In the genomic region with DNA sequence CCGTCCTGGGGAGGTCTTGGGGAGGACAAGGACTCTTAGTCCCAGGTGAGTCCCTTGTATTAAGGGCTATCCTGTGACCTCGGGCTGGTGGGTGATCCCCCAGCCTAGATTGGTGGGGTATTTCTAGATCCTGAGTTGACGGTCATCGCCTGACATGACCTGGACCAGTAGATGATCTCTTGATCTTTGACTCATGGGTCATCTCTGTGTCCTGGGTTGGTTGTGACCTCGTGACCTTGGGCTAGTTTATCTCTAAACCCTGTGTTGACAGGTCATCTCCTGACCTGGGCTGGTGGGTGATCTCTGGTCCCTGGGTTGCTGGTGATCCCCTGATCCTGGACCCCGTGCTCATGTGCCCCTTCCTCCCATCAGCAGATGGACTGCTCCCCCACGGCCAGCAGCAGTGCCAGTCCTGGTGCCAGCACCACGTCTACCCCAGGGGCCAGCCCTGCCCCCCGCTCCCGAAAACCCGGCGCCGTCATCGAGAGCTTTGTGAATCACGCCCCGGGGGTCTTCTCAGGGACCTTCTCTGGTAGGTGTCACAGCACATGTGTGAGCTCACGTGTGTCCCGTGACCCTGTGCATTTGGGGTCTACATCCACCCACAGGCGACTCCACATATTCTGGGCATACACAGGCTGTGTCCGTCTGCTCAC, we compare ENCODE assay signal across 9 cellular contexts. TPM values are rescaled to one million over a fixed set of nuclear protein-coding genes. Genes with fewer than 3 reads are reported as not detected.
DNase-seq lines count a peak whose midpoint lies in the region; ATAC-seq and TF ChIP-seq lines count a peak whose summit lies in the region.
"Had no signal": no experiment of that assay in that cellular context is flagged by ENCODE, and none has a peak within 500 bp of the region (broad histone marks: within the 10 kb centered on the region; RNA-seq: fewer than 3 reads in every experiment).

No MANE protein-coding gene starts in this region.

- peaks cover 27% of the 10 kb centered on the region for H3K4me1 Mint-ChIP-seq in T-helper 1 cell treated with Interleukin-12 subunit alpha and Interleukin-12 subunit beta and Interleukin-4 antibody, amounts not matched to agents 30 μg/mL and 1 μg/mL, for 36 hours (ENCODE audit: low read depth)

- DNase-seq in T-helper 1 cell (no peak), lower lobe of right lung (no peak), substantia nigra (lab: John Stamatoyannopoulos, UW) (peak in 1 of 49 donors; percentile 44), UCSD-AML1 (lab: John Stamatoyannopoulos, UW; ENCODE audit: unreplicated experiment) (no peak), dermis blood vessel endothelial cell (no peak), hepatic stellate cell (ENCODE audit: low spot score) (no peak)
- DNase-seq: ACHN had no signal

- no peak for ATAC-seq in lower lobe of right lung

- peaks cover 38% of the 10 kb centered on the region for H3K36me3 Mint-ChIP-seq in T-helper 1 cell treated with Interleukin-12 subunit alpha and Interleukin-12 subunit beta and Interleukin-4 antibody, amounts not matched to agents 30 μg/mL and 1 μg/mL, for 36 hours (ENCODE audit: low read depth)

- H3K27ac ChIP-seq in adipose tissue (ENCODE audit: low read depth, low read length) (peak overlapping the region; percentile 57), lower lobe of right lung (peak overlapping the region; percentile 98), substantia nigra (ENCODE audit: low read depth, low read length, poor library complexity, severe bottlenecking) (peak overlapping the region; percentile 100)

- intact Hi-C loops in lower lobe of right lung (cut with DNase I): no loop called here

- H3K9me3 ChIP-seq in lower lobe of right lung: no peaks in the 10 kb centered on the region

- peak overlapping the region; percentile 25 for H3K4me3 Mint-ChIP-seq in T-helper 1 cell treated with Interleukin-12 subunit alpha and Interleukin-12 subunit beta and Interleukin-4 antibody, amounts not matched to agents 30 μg/mL and 1 μg/mL, for 36 hours

- no peaks in the 10 kb centered on the region for H3K27me3 Mint-ChIP-seq in T-helper 1 cell treated with Interleukin-12 subunit alpha and Interleukin-12 subunit beta and Interleukin-4 antibody, amounts not matched to agents 30 μg/mL and 1 μg/mL, for 36 hours (ENCODE audit: low read depth)

- 85 to 90% (median 87%) methylated on average over 19 to 20 of the region's 20 CpGs for WGBS in adipose tissue, 3 donors

- TF ChIP-seq CTCF in lower lobe of right lung (IDR thresholded peaks at IDR 0.05): no peak

- peak overlapping the region; percentile 77 for H3K4me3 ChIP-seq in lower lobe of right lung

- peaks cover 71% of the 10 kb centered on the region for H3K4me1 ChIP-seq in lower lobe of right lung

- H3K9me3 Mint-ChIP-seq in T-helper 1 cell treated with Interleukin-12 subunit alpha and Interleukin-12 subunit beta and Interleukin-4 antibody, amounts not matched to agents 30 μg/mL and 1 μg/mL, for 36 hours: no peaks in the 10 kb centered on the region

- H3K36me3 ChIP-seq in lower lobe of right lung: peaks cover 56% of the 10 kb centered on the region

- no peaks in the 10 kb centered on the region for H3K27me3 ChIP-seq in lower lobe of right lung (ENCODE audit: low read depth)

- peak overlapping the region; percentile 55 for H3K27ac Mint-ChIP-seq in T-helper 1 cell treated with Interleukin-12 subunit alpha and Interleukin-12 subunit beta and Interleukin-4 antibody, amounts not matched to agents 30 μg/mL and 1 μg/mL, for 36 hours

RNA-seq across cellular contexts. Expression of gene MIDN, which starts 6.3 kb away (rescaled TPM):
- 10 to 100 TPM; 22.8 to 95.5 (median 75.0) TPM for polyA plus RNA-seq in adipose tissue
- total RNA-seq in lower lobe of right lung: 76.3 TPM
- total RNA-seq in dermis blood vessel endothelial cell: 22.1 and 27.9 TPM in 2 replicates

RNA-seq across cellular contexts. Expression of gene ATP5F1D, which starts 13.1 kb away (rescaled TPM):
- 100 to 1,000 TPM; 217 to 303 (median 219) TPM for polyA plus RNA-seq in adipose tissue
- 116 TPM for total RNA-seq in lower lobe of right lung
- total RNA-seq in dermis blood vessel endothelial cell: 19.9 and 31.1 TPM in 2 replicates

RNA-seq across cellular contexts. Expression of gene CIRBP, which starts 14.5 kb away (rescaled TPM):
- polyA plus RNA-seq in adipose tissue: 100 to 1,000 TPM; 346 to 568 (median 388) TPM
- total RNA-seq in lower lobe of right lung (352 TPM), dermis blood vessel endothelial cell (83.1 and 192 TPM in 2 replicates)

RNA-seq across cellular contexts. Expression of gene CBARP, which starts 16.9 kb away (rescaled TPM):
- polyA plus RNA-seq in adipose tissue: 1 to 10 TPM in 2 of 3 donors, under 1 TPM in 1; 0.20 to 4.3 (median 2.0) TPM
- total RNA-seq in lower lobe of right lung (0.41 TPM), dermis blood vessel endothelial cell (2.7 and 2.8 TPM in 2 replicates)

RNA-seq across cellular contexts. Expression of gene FAM174C, which starts 20.7 kb away (rescaled TPM):
- polyA plus RNA-seq in adipose tissue: 10 to 100 TPM; 44.9 to 75.8 (median 55.0) TPM
- total RNA-seq in lower lobe of right lung (43.5 TPM), dermis blood vessel endothelial cell (22.0 and 25.0 TPM in 2 replicates)
